Comparison of ENCODE assay signal across 11 cellular contexts in genomic region chr2:172097557-172098131, GRCh38. TPM values are rescaled to one million over a fixed set of nuclear protein-coding genes. Genes with fewer than 3 reads are reported as not detected.
DNase-seq lines count a peak whose midpoint lies in the region; ATAC-seq and TF ChIP-seq lines count a peak whose summit lies in the region.
"Had no signal": no experiment of that assay in that cellular context is flagged by ENCODE, and none has a peak within 500 bp of the region (broad histone marks: within the 10 kb centered on the region; RNA-seq: fewer than 3 reads in every experiment).

No MANE protein-coding gene starts in this region.

- peak overlapping the region; percentile 34; the same call in 1 of the 2 replicates for H3K9ac ChIP-seq in ES-I3 (ENCODE audit: low read depth, low read length)

- peak overlapping the region; percentile 76 for H3K4me3 ChIP-seq in AG10803 (ENCODE audit: low read length)

- no peaks in the 10 kb centered on the region for H3K36me3 ChIP-seq in ES-I3 (ENCODE audit: insufficient read depth, low read length)

- no peak for TF ChIP-seq CTCF in AG10803 (conservative IDR thresholded peaks at IDR 0.05; ENCODE audit: low read length)

- H3K4me1 ChIP-seq in ES-I3 (ENCODE audit: insufficient read depth, low read length): peaks cover 7% of the 10 kb centered on the region; the same call in 1 of the 2 replicates

- no peaks in the 10 kb centered on the region for H3K9me3 ChIP-seq in ES-I3 (ENCODE audit: control insufficient read depth, insufficient read depth, low read length)

- DNase-seq in AG10803 (ENCODE audit: low read depth) (no peak), RPMI7951 (ENCODE audit: low read depth) (peak; percentile 88), kidney glomerular epithelial cell (lab: John Stamatoyannopoulos, UW) (peak; percentile 41), cortex of kidney (lab: John Stamatoyannopoulos, UW) (no peak)
- DNase-seq in activated CD4-positive, CD25-positive, alpha-beta regulatory T cell (lab: John Stamatoyannopoulos, UW): no peak
- DNase-seq: NCI-H524 treated with DMSO at 0.1 percent for 48 hours had no signal

- ATAC-seq in HG03025 (IDR thresholded peaks at IDR 0.05; ENCODE audit: low FRiP score, unreplicated experiment): no peak
- no peak for ATAC-seq in GM18867 (IDR thresholded peaks at IDR 0.05; ENCODE audit: unreplicated experiment)

RNA-seq across cellular contexts. Expression of gene DLX2, which starts 5.1 kb away (rescaled TPM):
- 0.72 and 1.3 TPM in 2 replicates for total RNA-seq in RPMI7951 (2014; rRNA removed; shearing (Covaris generic))
- total RNA-seq: cerebellum, renal cortical epithelial cell had no signal

RNA-seq across cellular contexts. Expression of gene DLX1, which starts 12.3 kb away (rescaled TPM):
- 7.8 and 8.8 TPM in 2 replicates for total RNA-seq in RPMI7951 (2014; rRNA removed; shearing (Covaris generic))
- total RNA-seq: cerebellum, renal cortical epithelial cell had no signal

Comparison
In these comparisons a context has a peak if more than half of its experiments do, and no peak if none do; other contexts are left out.
1. DNase-seq: peak in RPMI7951 (single experiment) and kidney glomerular epithelial cell (single experiment); none in AG10803 (single experiment), activated CD4-positive, CD25-positive, alpha-beta regulatory T cell (0 of 4) and cortex of kidney (single experiment).